22 cellular contexts compared by ENCODE assay signal in genomic region chr11:132205496-132205895, GRCh38.
DNase-seq lines count a peak whose midpoint lies in the region; ATAC-seq and TF ChIP-seq lines count a peak whose summit lies in the region.
"Had no signal": no experiment of that assay in that cellular context is flagged by ENCODE, and none has a peak within 500 bp of the region (broad histone marks: within the 10 kb centered on the region; RNA-seq: fewer than 3 reads in every experiment).

No MANE protein-coding gene starts in this region.

- no TSS peak for BruUV-seq in mammary epithelial cell (replicated peaks; lab: Mats Ljungman, UMichigan)

- H3K27me3 ChIP-seq in left lung: no peaks in the 10 kb centered on the region
- H3K27me3 ChIP-seq in mammary epithelial cell (ENCODE audit: insufficient read depth, low read length): no peaks in the 10 kb centered on the region
- H3K27me3 ChIP-seq: BE2C; BLaER1 treated with 17β-estradiol and CSF1 and Interleukin-3, amounts not matched to agents 10 nM and 100 nM had no signal

- no peaks in the 10 kb centered on the region for H3K9me3 ChIP-seq in left lung
- no peaks in the 10 kb centered on the region for H3K9me3 ChIP-seq in mammary epithelial cell (replicated peaks; ENCODE audit: insufficient read depth, low read length)
- H3K9me3 ChIP-seq: A549, BE2C, HAP-1 had no signal

- in situ Hi-C loops in astrocyte of the cerebellum (cut with HindIII; ENCODE audit: low sequenced_read_pairs): no loop called here
- in situ Hi-C loops in mammary epithelial cell (cut with MboI; ENCODE audit: low sequenced_read_pairs in 2 of 2): no loop called here

- H3K4me1 ChIP-seq in left lung (no peaks in the 10 kb centered on the region), mammary epithelial cell (ENCODE audit: insufficient read depth, low read length) (no peaks in the 10 kb centered on the region)
- H3K4me1 ChIP-seq: A549; BE2C; BLaER1 treated with 17β-estradiol and CSF1 and Interleukin-3, amounts not matched to agents 10 nM and 100 nM; HAP-1 had no signal

- H3K27ac ChIP-seq in left lung (no peak overlapping the region), mammary epithelial cell (ENCODE audit: insufficient read depth, low read depth, low read length) (no peak overlapping the region)
- H3K27ac ChIP-seq: A549; BLaER1 treated with 17β-estradiol and CSF1 and Interleukin-3, amounts not matched to agents 10 nM and 100 nM had no signal

- intact Hi-C loops in left lung (cut with DNase I): no loop called here
- intact Hi-C loops in mammary epithelial cell (cut with micrococcal nuclease): no loop called here

- no peak for ATAC-seq in left lung
- ATAC-seq: A549, GM12878 had no signal

- no peaks in the 10 kb centered on the region for H4K20me1 ChIP-seq in mammary epithelial cell (ENCODE audit: insufficient read depth, low read length)
- H4K20me1 ChIP-seq: BLaER1 treated with 17β-estradiol and CSF1 and Interleukin-3, amounts not matched to agents 10 nM and 100 nM had no signal

- WGBS in mammary epithelial cell (ENCODE audit: low coverage, missing lambda C conversion rate): 84% methylated on average over 3 of the region's 3 CpGs

- H3K9ac ChIP-seq in mammary epithelial cell (ENCODE audit: insufficient read depth, low read length): no peak overlapping the region
- H3K9ac ChIP-seq: BLaER1 treated with 17β-estradiol and CSF1 and Interleukin-3, amounts not matched to agents 10 nM and 100 nM had no signal

- CTCF ChIA-PET in mammary epithelial cell (lab: Charles Lee; ENCODE audit: low non-redundant PET): no interaction called here

- TF ChIP-seq CTCF in astrocyte of the cerebellum (IDR thresholded peaks at IDR 0.05; ENCODE audit: low read depth, low read length, missing control alignments) (no peak), left lung (IDR thresholded peaks at IDR 0.05) (no peak), mammary epithelial cell (conservative IDR thresholded peaks at IDR 0.05 in 1 of 2, IDR thresholded peaks at IDR 0.05 in 1 of 2; ENCODE audit: extremely low read depth in 1 of 2, insufficient read depth in 1 of 2, low read depth in 1 of 2, low read length in 2 of 2) (no peak)

- peak; percentile 59 for DNase-seq in RPMI7951 (ENCODE audit: low read depth)
- peak; percentile 82 for DNase-seq in astrocyte of the cerebellum (ENCODE audit: low read depth)
- peak; percentile 6 for DNase-seq in iris pigment epithelial cell (ENCODE audit: low read depth)
- DNase-seq in NCI-H226: no peak
- no peak for DNase-seq in left lung
- no peak for DNase-seq in mammary epithelial cell
- DNase-seq: 8988T; ACHN; AML-193; BE2C; CD4-positive, alpha-beta T cell; CD8-positive, alpha-beta memory T cell; DMS 273 treated with DMSO at 0.1 percent for 48 hours; DMS79; EL; GDM1; GOT3; HFFc6 had no signal

- no peaks in the 10 kb centered on the region for H3K79me2 ChIP-seq in mammary epithelial cell (ENCODE audit: insufficient read depth, low read length)

- H2AFZ ChIP-seq in mammary epithelial cell (ENCODE audit: low read depth, low read length): no peak overlapping the region

- dilution Hi-C loops in mammary epithelial cell (cut with HindIII; ENCODE audit: low sequenced_read_pairs): no loop called here

- no peak overlapping the region for H3K4me2 ChIP-seq in mammary epithelial cell (ENCODE audit: insufficient read depth, low read depth, low read length)
- H3K4me2 ChIP-seq: A549; BLaER1 treated with 17β-estradiol and CSF1 and Interleukin-3, amounts not matched to agents 10 nM and 100 nM had no signal

- H3K36me3 ChIP-seq in left lung (no peaks in the 10 kb centered on the region), mammary epithelial cell (ENCODE audit: insufficient read depth, low read length) (no peaks in the 10 kb centered on the region)
- H3K36me3 ChIP-seq: BE2C; BLaER1 treated with 17β-estradiol and CSF1 and Interleukin-3, amounts not matched to agents 10 nM and 100 nM; HAP-1 had no signal

- no peak overlapping the region for H3K4me3 ChIP-seq in astrocyte of the cerebellum (ENCODE audit: low read depth, low read length)
- no peak overlapping the region for H3K4me3 ChIP-seq in left lung
- H3K4me3 ChIP-seq in mammary epithelial cell (replicated peaks in 1 of 3; ENCODE audit: insufficient read depth in 1 of 3, low read depth in 2 of 3, low read length in 3 of 3): no peak overlapping the region
- H3K4me3 ChIP-seq: A549; BLaER1 treated with 17β-estradiol and CSF1 and Interleukin-3, amounts not matched to agents 10 nM and 100 nM; GM12878; HAP-1 had no signal

Comparison
In these comparisons a context has a peak if more than half of its experiments do, and no peak if none do; other contexts are left out.
1. DNase-seq: peak in RPMI7951 (single experiment), astrocyte of the cerebellum (single experiment) and iris pigment epithelial cell (single experiment); none in NCI-H226 (single experiment), left lung (0 of 2) and mammary epithelial cell (single experiment).